In the genomic region with DNA sequence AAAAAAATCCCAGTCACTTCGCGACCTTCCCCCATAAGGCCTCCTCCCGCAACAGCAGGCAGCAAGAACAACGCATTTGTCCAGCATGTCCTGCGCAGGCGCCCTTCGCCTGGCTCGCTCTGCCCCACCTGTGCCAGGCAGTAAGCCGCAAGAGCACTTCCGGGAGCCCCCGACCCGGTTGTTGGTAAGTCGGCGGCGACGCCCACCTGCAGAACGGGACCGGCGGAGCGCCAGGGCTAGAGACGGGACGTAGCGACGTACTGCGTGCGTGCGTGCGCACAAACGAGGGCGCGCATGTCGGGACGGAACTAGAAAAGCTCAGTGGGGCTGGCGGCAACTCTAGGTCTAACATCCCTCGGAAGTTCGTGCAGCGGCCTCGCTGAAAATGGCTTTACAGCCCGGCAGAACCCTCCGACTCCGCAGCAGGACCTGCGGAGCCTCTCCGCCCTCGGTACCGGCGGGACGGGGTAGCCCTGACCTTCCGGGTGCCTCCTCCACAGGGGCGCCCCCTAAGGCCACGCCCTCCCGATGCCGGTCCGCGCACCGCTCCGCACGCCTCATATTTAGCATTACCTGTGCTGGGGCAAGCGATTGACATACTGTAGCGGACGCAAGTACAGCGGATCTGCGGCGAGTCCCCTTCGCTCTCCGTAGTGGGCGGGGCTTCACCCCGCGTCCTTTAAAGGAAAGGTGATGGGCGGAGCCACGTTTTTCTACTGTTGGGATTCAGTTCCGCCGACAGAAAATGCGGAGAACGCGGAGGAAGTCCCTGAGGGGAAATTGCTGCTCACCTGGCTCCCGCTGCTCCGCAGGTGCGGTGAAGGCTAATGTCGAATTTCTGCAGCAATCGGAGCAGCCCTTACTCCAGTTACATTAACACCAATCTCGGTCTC, we compare ENCODE assay signal across 7 cellular contexts. TPM values are rescaled to one million over a fixed set of nuclear protein-coding genes. Genes with fewer than 3 reads are reported as not detected.
A peak's percentile ranks its signal among the peaks of the same experiment; 100 is the strongest.
DNase-seq lines count a peak whose midpoint lies in the region; ATAC-seq and TF ChIP-seq lines count a peak whose summit lies in the region.

A gene with protein sequence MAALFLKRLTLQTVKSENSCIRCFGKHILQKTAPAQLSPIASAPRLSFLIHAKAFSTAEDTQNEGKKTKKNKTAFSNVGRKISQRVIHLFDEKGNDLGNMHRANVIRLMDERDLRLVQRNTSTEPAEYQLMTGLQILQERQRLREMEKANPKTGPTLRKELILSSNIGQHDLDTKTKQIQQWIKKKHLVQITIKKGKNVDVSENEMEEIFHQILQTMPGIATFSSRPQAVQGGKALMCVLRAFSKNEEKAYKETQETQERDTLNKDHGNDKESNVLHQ (minus strand): TSS at position 629 of the 893 bp plus-strand sequence. CDS start 10,116 bp downstream, outside the sequence.

- TF ChIP-seq CTCF in astrocyte of the cerebellum (IDR thresholded peaks at IDR 0.05; ENCODE audit: low read depth, low read length, missing control alignments), result no peak

- in situ Hi-C loops in astrocyte of the cerebellum (cut with HindIII; ENCODE audit: low sequenced_read_pairs), result no loop called here

- TF ChIP-seq POLR2A in GM18505 (IDR thresholded peaks at IDR 0.05; ENCODE audit: borderline replicate concordance, extremely low read depth, insufficient read depth, insufficient read length), result peak; percentile 93

- peak; percentile 82 for ATAC-seq in GM18505 (IDR thresholded peaks at IDR 0.05; ENCODE audit: unreplicated experiment)
- ATAC-seq in HG02973 (IDR thresholded peaks at IDR 0.05; ENCODE audit: unreplicated experiment), result peak; percentile 79

- H3K4me3 ChIP-seq in astrocyte of the cerebellum (ENCODE audit: low read depth, low read length), result peak within 1 kb of the TSS; percentile 94

- DNase-seq in NCI-H2029 (lab: John Stamatoyannopoulos, UW) (peak; percentile 90), T-helper 22 cell (ENCODE audit: low read depth) (peak; percentile 95), astrocyte of the cerebellum (ENCODE audit: low read depth) (peak; percentile 76), hepatic stellate cell (ENCODE audit: low spot score) (peak; percentile 86), renal cortical epithelial cell (ENCODE audit: low read depth) (peak; percentile 85)

RNA-seq across cellular contexts. Expression of the gene that starts here (rescaled TPM):
- total RNA-seq in renal cortical epithelial cell, result 48.3 and 62.1 TPM in 2 replicates

Comparison
In these comparisons a context has a peak if more than half of its experiments do, and no peak if none do; other contexts are left out.
1. Peak in every context shown above with its lines: DNase-seq, ATAC-seq and H3K4me3 ChIP-seq.